In the genomic region with DNA sequence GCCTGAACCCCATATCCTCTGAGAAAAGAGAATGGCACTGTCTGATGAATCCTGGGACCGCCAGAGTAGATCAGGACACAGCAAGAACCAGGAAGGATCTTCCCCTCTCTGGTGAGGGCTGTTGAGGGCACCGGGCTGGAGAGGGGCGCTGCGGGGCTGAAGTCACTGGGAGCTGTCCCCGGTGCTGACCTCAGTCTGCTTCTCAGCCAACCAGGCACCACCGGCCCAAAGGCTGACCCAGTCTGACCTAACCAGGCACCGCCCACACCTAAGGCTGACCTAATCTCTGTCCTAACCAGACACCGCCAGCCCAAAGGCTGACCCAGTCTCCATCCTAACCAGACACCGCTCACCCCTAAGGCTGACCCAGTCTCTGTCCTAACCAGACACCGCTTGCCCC, we compare ENCODE assay signal across 15 cellular contexts.
DNase-seq lines count a peak whose midpoint lies in the region; ATAC-seq lines count a peak whose summit lies in the region.
"Had no signal": no experiment of that assay in that cellular context is flagged by ENCODE, and none has a peak within 500 bp of the region (broad histone marks: within the 10 kb centered on the region; RNA-seq: fewer than 3 reads in every experiment).

No MANE protein-coding gene starts in this region.

- H3K27me3 Mint-ChIP-seq in activated CD4-positive, alpha-beta T cell treated with anti-CD3 and anti-CD28 coated beads, Interleukin-2, amount 10 ng/mL, durations not matched to agents 24 days and 14 days, result no peaks in the 10 kb centered on the region
- peaks cover 4 to 23% (median 4%) of the 10 kb centered on the region in 5 donors for H3K27me3 Mint-ChIP-seq in naive thymus-derived CD8-positive, alpha-beta T cell

- no peak overlapping the region for H3K27ac Mint-ChIP-seq in activated CD4-positive, alpha-beta T cell treated with anti-CD3 and anti-CD28 coated beads, Interleukin-2, amount 10 ng/mL, durations not matched to agents 24 days and 14 days
- H3K27ac Mint-ChIP-seq in naive thymus-derived CD8-positive, alpha-beta T cell, result no peak overlapping the region
- H3K27ac Mint-ChIP-seq: T-helper 1 cell treated with Interleukin-12 subunit alpha and Interleukin-12 subunit beta and Interleukin-4 antibody, amounts not matched to agents 30 μg/mL and 1 μg/mL, for 36 hours had no signal

- DNase-seq in activated CD4-positive, alpha-beta T cell treated with anti-CD3 and anti-CD28 coated beads for 48 hours, result peak; percentile 7
- DNase-seq in activated CD4-positive, alpha-beta T cell treated with anti-CD3 and anti-CD28 coated beads, Interleukin-2, amount 10 ng/mL, durations not matched to agents 24 days and 14 days, result no peak
- peak; percentile 10 for DNase-seq in RPMI7951 (ENCODE audit: low read depth)
- DNase-seq in iPS DF 6.9 (ENCODE audit: low read depth, low spot score), result peak; percentile 66
- peak; percentile 26 for DNase-seq in stimulated activated CD8-positive, alpha-beta memory T cell treated with anti-CD3 and anti-CD28 coated beads, Interleukin-4, amount 100 ng/mL, for 48 hours
- no peak for DNase-seq in NCI-H1417 treated with DMSO at 0.1 percent for 48 hours (lab: John Stamatoyannopoulos, UW)
- DNase-seq in NCI-H2081 treated with DMSO at 0.1 percent for 48 hours (lab: John Stamatoyannopoulos, UW), result no peak
- DNase-seq in naive thymus-derived CD8-positive, alpha-beta T cell, result no peak
- DNase-seq: 8988T; activated CD8-positive, alpha-beta memory T cell treated with anti-CD3 and anti-CD28 coated beads, Interleukin-2, amount 50 U/mL, for 48 hours; DMS153; NCI-H345 had no signal

- no peaks in the 10 kb centered on the region for H3K36me3 ChIP-seq in iPS DF 6.9 (ENCODE audit: control insufficient read depth, insufficient read depth, low read length)
- H3K36me3 ChIP-seq: prostate gland, tibial nerve had no signal

- no peak overlapping the region for H3K4me3 ChIP-seq in iPS DF 6.9 (ENCODE audit: low read length)
- H3K4me3 ChIP-seq: prostate gland, tibial nerve had no signal

- no peak overlapping the region for H3K27ac ChIP-seq in iPS DF 6.9 (ENCODE audit: low read length)
- H3K27ac ChIP-seq: prostate gland, tibial nerve had no signal

- H3K4me3 Mint-ChIP-seq in activated CD4-positive, alpha-beta T cell treated with anti-CD3 and anti-CD28 coated beads, Interleukin-2, amount 10 ng/mL, durations not matched to agents 24 days and 14 days, result no peak overlapping the region
- no peak overlapping the region for H3K4me3 Mint-ChIP-seq in naive thymus-derived CD8-positive, alpha-beta T cell
- H3K4me3 Mint-ChIP-seq: T-helper 1 cell treated with Interleukin-12 subunit alpha and Interleukin-12 subunit beta and Interleukin-4 antibody, amounts not matched to agents 30 μg/mL and 1 μg/mL, for 36 hours had no signal

- no peaks in the 10 kb centered on the region for H3K4me1 ChIP-seq in iPS DF 6.9 (ENCODE audit: control insufficient read depth, insufficient read depth, low read length)
- H3K4me1 ChIP-seq: prostate gland, tibial nerve had no signal

- H3K9me3 Mint-ChIP-seq in activated CD4-positive, alpha-beta T cell treated with anti-CD3 and anti-CD28 coated beads, Interleukin-2, amount 10 ng/mL, durations not matched to agents 24 days and 14 days, result no peaks in the 10 kb centered on the region
- H3K9me3 Mint-ChIP-seq in naive thymus-derived CD8-positive, alpha-beta T cell, result peaks cover 0 to 10% (median 7%) of the 10 kb centered on the region in 9 donors
- H3K9me3 Mint-ChIP-seq: T-helper 1 cell treated with Interleukin-12 subunit alpha and Interleukin-12 subunit beta and Interleukin-4 antibody, amounts not matched to agents 30 μg/mL and 1 μg/mL, for 36 hours had no signal

- H3K27me3 ChIP-seq in iPS DF 6.9 (ENCODE audit: control insufficient read depth, insufficient read depth, low read length), result no peaks in the 10 kb centered on the region
- H3K27me3 ChIP-seq: tibial nerve had no signal

- POLR2A ChIA-PET in naive thymus-derived CD8-positive, alpha-beta T cell (lab: Charles Lee), result no interaction called here

- H3K9me3 ChIP-seq in iPS DF 6.9 (ENCODE audit: control insufficient read depth, insufficient read depth, low read length), result no peaks in the 10 kb centered on the region
- H3K9me3 ChIP-seq: prostate gland had no signal

- ATAC-seq in naive thymus-derived CD8-positive, alpha-beta T cell, result no peak

- WGBS in iPS DF 6.9 (ENCODE audit: insufficient coverage, insufficient read length), result no CpG with 5 or more reads among the region's 10 CpGs

- H3K36me3 Mint-ChIP-seq in activated CD4-positive, alpha-beta T cell treated with anti-CD3 and anti-CD28 coated beads, Interleukin-2, amount 10 ng/mL, durations not matched to agents 24 days and 14 days (ENCODE audit: low read depth), result no peaks in the 10 kb centered on the region
- H3K36me3 Mint-ChIP-seq in naive thymus-derived CD8-positive, alpha-beta T cell, result no peaks in the 10 kb centered on the region

- intact Hi-C loops in activated CD4-positive, alpha-beta T cell treated with anti-CD3 and anti-CD28 coated beads, Interleukin-2, amount 10 ng/mL, durations not matched to agents 24 days and 14 days (cut with micrococcal nuclease), result no loop called here

- H3K4me1 Mint-ChIP-seq in activated CD4-positive, alpha-beta T cell treated with anti-CD3 and anti-CD28 coated beads, Interleukin-2, amount 10 ng/mL, durations not matched to agents 24 days and 14 days, result no peaks in the 10 kb centered on the region
- no peaks in the 10 kb centered on the region for H3K4me1 Mint-ChIP-seq in naive thymus-derived CD8-positive, alpha-beta T cell

Comparison
In these comparisons a context has a peak if more than half of its experiments do, and no peak if none do; other contexts are left out.
1. DNase-seq: peak in activated CD4-positive, alpha-beta T cell treated with anti-CD3 and anti-CD28 coated beads for 48 hours (single experiment), RPMI7951 (single experiment), iPS DF 6.9 (single experiment) and stimulated activated CD8-positive, alpha-beta memory T cell treated with anti-CD3 and anti-CD28 coated beads, Interleukin-4, amount 100 ng/mL, for 48 hours (single experiment); none in activated CD4-positive, alpha-beta T cell treated with anti-CD3 and anti-CD28 coated beads, Interleukin-2, amount 10 ng/mL, durations not matched to agents 24 days and 14 days (single experiment), NCI-H1417 treated with DMSO at 0.1 percent for 48 hours (single experiment), NCI-H2081 treated with DMSO at 0.1 percent for 48 hours (single experiment) and naive thymus-derived CD8-positive, alpha-beta T cell (0 of 10).